Comparison of ENCODE assay signal across 9 cellular contexts in genomic region chr19:11377237-11377636, GRCh38. TPM values are rescaled to one million over a fixed set of nuclear protein-coding genes. Genes with fewer than 3 reads are reported as not detected.
DNase-seq lines count a peak whose midpoint lies in the region; ATAC-seq and TF ChIP-seq lines count a peak whose summit lies in the region.
"Had no signal": no experiment of that assay in that cellular context is flagged by ENCODE, and none has a peak within 500 bp of the region (broad histone marks: within the 10 kb centered on the region; RNA-seq: fewer than 3 reads in every experiment).

No MANE protein-coding gene starts in this region.

- H3K36me3 Mint-ChIP-seq in T-helper 17 cell (ENCODE audit: low read depth), result peaks cover 2% of the 10 kb centered on the region

- DNase-seq in stimulated activated CD4-positive, alpha-beta T cell treated with anti-CD3 and anti-CD28 coated beads, Interleukin-15, amount 100 ng/mL, for 24 hours, result peak; percentile 28
- DNase-seq in stimulated activated CD4-positive, alpha-beta T cell treated with anti-CD3 and anti-CD28 coated beads, Interleukin-1b, Interleukin-23, amount 100 ng/mL, for 48 hours, result no peak
- DNase-seq in T-helper 17 cell, result no peak
- DNase-seq in esophagus squamous epithelium (lab: John Stamatoyannopoulos, UW), result no peak
- DNase-seq in stomach, result no peak

- H3K4me3 Mint-ChIP-seq in T-helper 17 cell, result no peak overlapping the region

- no peak for TF ChIP-seq EP300 in stomach (IDR thresholded peaks at IDR 0.05)

- H3K27ac ChIP-seq in esophagus squamous epithelium, result peak overlapping the region; percentile 44 to 73 (median 62)
- H3K27ac ChIP-seq in stomach, result peak overlapping the region; percentile 22 to 99 (median 48)

- ATAC-seq in T-helper 17 cell, result no peak
- ATAC-seq in GM18505 (IDR thresholded peaks at IDR 0.05; ENCODE audit: unreplicated experiment), result no peak
- ATAC-seq in GM18511 (IDR thresholded peaks at IDR 0.05; ENCODE audit: unreplicated experiment), result no peak
- ATAC-seq in HG03097 (IDR thresholded peaks at IDR 0.05; ENCODE audit: low FRiP score, unreplicated experiment), result no peak

- intact Hi-C loops in esophagus squamous epithelium (cut with DNase I) (no loop called here), stomach (cut with DNase I; ENCODE audit: low total_unique reads) (loop anchor here (5.0 kb wide), 1 partner anchor 55 kb away; no protein-coding TSS in a partner anchor)

- H3K36me3 ChIP-seq in esophagus squamous epithelium, result no peaks in the 10 kb centered on the region
- peaks cover 0 to 7% (median 0%) of the 10 kb centered on the region in 4 donors for H3K36me3 ChIP-seq in stomach

- peaks cover 6% of the 10 kb centered on the region for H3K27me3 Mint-ChIP-seq in T-helper 17 cell

- TF ChIP-seq POLR2A in esophagus squamous epithelium (IDR thresholded peaks at IDR 0.05) (no peak), stomach (IDR thresholded peaks at IDR 0.05) (no peak), GM18505 (IDR thresholded peaks at IDR 0.05; ENCODE audit: borderline replicate concordance, extremely low read depth, insufficient read depth, insufficient read length) (no peak)

- peaks cover 38% of the 10 kb centered on the region for H3K4me1 Mint-ChIP-seq in T-helper 17 cell

- peaks cover 34 to 73% (median 56%) of the 10 kb centered on the region in 3 donors for H3K4me1 ChIP-seq in esophagus squamous epithelium
- peaks cover 43 to 75% (median 69%) of the 10 kb centered on the region in 4 donors for H3K4me1 ChIP-seq in stomach

- H3K27me3 ChIP-seq in esophagus squamous epithelium (peaks cover 0 to 8% (median 0%) of the 10 kb centered on the region in 4 donors), stomach (peaks cover 0 to 5% (median 0%) of the 10 kb centered on the region in 3 donors)

- no peak for TF ChIP-seq CTCF in esophagus squamous epithelium (IDR thresholded peaks at IDR 0.05)
- TF ChIP-seq CTCF in stomach (IDR thresholded peaks at IDR 0.05), result no peak

- H3K9me3 ChIP-seq in T-helper 17 cell (ENCODE audit: control insufficient read depth, low read length, poor library complexity, severe bottlenecking) (no peaks in the 10 kb centered on the region), esophagus squamous epithelium (no peaks in the 10 kb centered on the region), stomach (no peaks in the 10 kb centered on the region)
- H3K9me3 ChIP-seq: tibial nerve had no signal

- H3K27ac Mint-ChIP-seq in T-helper 17 cell, result peak overlapping the region; percentile 2

- no peak overlapping the region for H3K4me3 ChIP-seq in esophagus squamous epithelium
- H3K4me3 ChIP-seq in stomach, result no peak overlapping the region
- H3K4me3 ChIP-seq: tibial nerve had no signal

RNA-seq across cellular contexts. Expression of gene SWSAP1, which starts 2.8 kb away (rescaled TPM):
- total RNA-seq in T-helper 17 cell (1 to 10 TPM; 2.6 to 2.9 TPM), esophagus squamous epithelium (1 to 10 TPM; 1.0 to 2.9 (median 1.3) TPM), stomach (under 1 TPM in 2 of 5 donors, not detected in 3; 0.37 to 0.45 TPM)
- 1 to 10 TPM; 3.2 to 4.1 (median 3.4) TPM for polyA plus RNA-seq in stomach

RNA-seq across cellular contexts. Expression of gene EPOR, which starts 6.9 kb away (rescaled TPM):
- total RNA-seq in T-helper 17 cell, result 1 to 10 TPM; 7.3 to 9.9 TPM
- 1 to 10 TPM in 2 of 4 donors, under 1 TPM in 2; 0.35 to 6.2 (median 1.0) TPM for total RNA-seq in esophagus squamous epithelium
- total RNA-seq in stomach, result 10 to 100 TPM in 4 of 5 donors, 1 to 10 TPM in 1; 4.8 to 19.9 (median 14.6) TPM
- polyA plus RNA-seq in stomach, result 1 to 10 TPM; 3.7 to 8.9 (median 5.0) TPM

RNA-seq across cellular contexts. Expression of gene PLPPR2, which starts 22.0 kb away (rescaled TPM):
- 1 to 10 TPM; 7.1 to 7.5 TPM for total RNA-seq in T-helper 17 cell
- 10 to 100 TPM in 1 of 4 donors, 1 to 10 TPM in 3; 5.1 to 14.2 (median 9.7) TPM for total RNA-seq in esophagus squamous epithelium
- 100 to 1,000 TPM in 1 of 5 donors, 10 to 100 TPM in 1, 1 to 10 TPM in 3; 6.1 to 364 (median 9.9) TPM for total RNA-seq in stomach
- 10 to 100 TPM in 1 of 3 donors, 1 to 10 TPM in 2; 6.4 to 15.2 (median 9.8) TPM for polyA plus RNA-seq in stomach

RNA-seq across cellular contexts. Expression of gene CCDC159, which starts 30.9 kb away (rescaled TPM):
- 10 to 100 TPM; 55.8 to 64.1 TPM for total RNA-seq in T-helper 17 cell
- 10 to 100 TPM in 1 of 4 donors, 1 to 10 TPM in 3; 5.7 to 17.7 (median 8.0) TPM for total RNA-seq in esophagus squamous epithelium
- total RNA-seq in stomach, result 10 to 100 TPM in 4 of 5 donors, 1 to 10 TPM in 1; 2.9 to 91.2 (median 20.3) TPM
- 10 to 100 TPM; 40.5 to 96.3 (median 70.0) TPM for polyA plus RNA-seq in stomach

RNA-seq across cellular contexts. Expression of gene TMEM205, which starts 31.2 kb away (rescaled TPM):
- total RNA-seq in T-helper 17 cell (10 to 100 TPM; 15.3 to 21.9 TPM), esophagus squamous epithelium (100 to 1,000 TPM in 2 of 4 donors, 10 to 100 TPM in 2; 80.1 to 173 (median 129) TPM), stomach (100 to 1,000 TPM in 2 of 5 donors, 10 to 100 TPM in 2, 1 to 10 TPM in 1; 5.8 to 117 (median 69.3) TPM)
- 100 to 1,000 TPM in 1 of 3 donors, 10 to 100 TPM in 2; 58.2 to 169 (median 61.7) TPM for polyA plus RNA-seq in stomach
